Comparison of ENCODE assay signal across 8 cellular contexts in genomic region chr4:128287159-128287870, GRCh38. TPM values are rescaled to one million over a fixed set of nuclear protein-coding genes. Genes with fewer than 3 reads are reported as not detected.
DNase-seq lines count a peak whose midpoint lies in the region; ATAC-seq, FAIRE-seq and TF ChIP-seq lines count a peak whose summit lies in the region.

Gene PGRMC2, minus strand, starts transcription at chr4:128287813. Its CDS starts 23 bp downstream, at chr4:128287790.

- H3K9me3 ChIP-seq in pancreas, result no peaks in the 10 kb centered on the region

- H3K27me3 ChIP-seq in KMS-11 (ENCODE audit: insufficient read depth, low read depth), result no peaks in the 10 kb centered on the region
- H3K27me3 ChIP-seq in pancreas, result no peaks in the 10 kb centered on the region

- no peaks in the 10 kb centered on the region for H3K27me3 Mint-ChIP-seq in activated T-cell treated with anti-CD3 and anti-CD28 coated beads, Interleukin-2, amount 50 U/mL, for 4 hours (ENCODE audit: low read depth)

- H3K4me2 ChIP-seq in KMS-11, result peak within 1 kb of the TSS; percentile 78

- peaks cover 34% of the 10 kb centered on the region for H3K79me2 ChIP-seq in KMS-11 (ENCODE audit: insufficient read depth, low read depth)

- ATAC-seq in GM21390 (IDR thresholded peaks at IDR 0.05; ENCODE audit: unreplicated experiment) (peak; percentile 4), Right ventricle myocardium inferior (no peak), pancreas (peak; percentile 0 to 10 (median 6))
- no peak for ATAC-seq in activated T-cell treated with anti-CD3 and anti-CD28 coated beads, Interleukin-2, amount 50 U/mL, for 4 hours

- H2AFZ ChIP-seq in KMS-11 (ENCODE audit: low read depth), result peak within 1 kb of the TSS; percentile 92

- H3K4me1 ChIP-seq in KMS-11 (ENCODE audit: low read depth, poor library complexity, severe bottlenecking), result peaks cover 25% of the 10 kb centered on the region
- H3K4me1 ChIP-seq in pancreas, result peaks cover 6 to 16% (median 14%) of the 10 kb centered on the region in 3 donors

- no peaks in the 10 kb centered on the region for H3K9me3 Mint-ChIP-seq in activated T-cell treated with anti-CD3 and anti-CD28 coated beads, Interleukin-2, amount 50 U/mL, for 4 hours

- TF ChIP-seq CTCF in KMS-11 (conservative IDR thresholded peaks at IDR 0.05; ENCODE audit: low read depth, low read length), result no peak
- no peak for TF ChIP-seq CTCF in pancreas (IDR thresholded peaks at IDR 0.05)

- FAIRE-seq in pancreas (lab: Jason Lieb, UNC), result no peak

- H4K20me1 ChIP-seq in KMS-11 (ENCODE audit: insufficient read depth), result no peaks in the 10 kb centered on the region

- H3K4me3 ChIP-seq in KMS-11 (IDR thresholded peaks at IDR 0.05; ENCODE audit: insufficient read depth, low read depth, low read length), result peak within 1 kb of the TSS; percentile 57
- H3K4me3 ChIP-seq in pancreas, result peak within 1 kb of the TSS; percentile 58 to 78 (median 77)

- H3K27ac ChIP-seq in KMS-11, result peak within 1 kb of the TSS; percentile 86
- peak within 1 kb of the TSS; percentile 81 to 97 (median 92) for H3K27ac ChIP-seq in pancreas

- intact Hi-C loops in Right ventricle myocardium inferior (cut with DNase I) (loop anchor here (1.0 to 10.0 kb wide), 6 partner anchors 71 to 807 kb away; partner anchors contain the start of genes C4orf33 and SCLT1), pancreas (cut with DNase I) (no loop called here)

- H3K4me1 Mint-ChIP-seq in activated T-cell treated with anti-CD3 and anti-CD28 coated beads, Interleukin-2, amount 50 U/mL, for 4 hours (ENCODE audit: low read depth), result peaks cover 35% of the 10 kb centered on the region

- H3K9ac ChIP-seq in KMS-11, result peak within 1 kb of the TSS; percentile 92

- WGBS in pancreas, 2 donors, result 0 to 1% methylated on average over 32 to 65 of the region's 65 CpGs

- DNase-seq in Daoy (ENCODE audit: low read depth), result peak; percentile 37
- peak; percentile 11 for DNase-seq in activated T-cell treated with anti-CD3 and anti-CD28 coated beads, Interleukin-2, amount 50 U/mL, for 4 hours
- no peak for DNase-seq in Right ventricle myocardium inferior (ENCODE audit: missing footprints)
- DNase-seq in pancreas, result peak in 2 of 6 donors; percentile 74 to 80
- no peak for DNase-seq in COLO829 (ENCODE audit: low spot score)
- no peak for DNase-seq in T1000 (lab: John Stamatoyannopoulos, UW)

- peaks cover 6% of the 10 kb centered on the region for H3K36me3 Mint-ChIP-seq in activated T-cell treated with anti-CD3 and anti-CD28 coated beads, Interleukin-2, amount 50 U/mL, for 4 hours (ENCODE audit: insufficient read depth)

- H3K36me3 ChIP-seq in KMS-11 (ENCODE audit: insufficient read depth) (no peaks in the 10 kb centered on the region), pancreas (no peaks in the 10 kb centered on the region)

- peak within 1 kb of the TSS; percentile 98 for H3K4me3 Mint-ChIP-seq in activated T-cell treated with anti-CD3 and anti-CD28 coated beads, Interleukin-2, amount 50 U/mL, for 4 hours

RNA-seq across cellular contexts. Expression of gene PGRMC2, which starts in this region (rescaled TPM):
- total RNA-seq in Daoy (2014; rRNA removed; shearing (Covaris generic)), result 11.4 and 13.1 TPM in 2 replicates
- total RNA-seq in activated T-cell treated with anti-CD3 and anti-CD28 coated beads, Interleukin-2, amount 50 U/mL, for 4 hours, result 10 to 100 TPM; 31.3 to 35.5 (median 32.9) TPM
- total RNA-seq in Right ventricle myocardium inferior (66.1 TPM), pancreas (10 to 100 TPM; 20.6 to 48.4 (median 29.9) TPM)
- polyA plus RNA-seq in pancreas, result 10 to 100 TPM; 14.5 to 35.8 TPM

Comparison
In these comparisons a context has a peak if more than half of its experiments do, and no peak if none do; other contexts are left out.
1. DNase-seq: peak in Daoy (single experiment) and activated T-cell treated with anti-CD3 and anti-CD28 coated beads, Interleukin-2, amount 50 U/mL, for 4 hours (single experiment); none in Right ventricle myocardium inferior (single experiment), COLO829 (single experiment) and T1000 (single experiment).
2. ATAC-seq: peak in GM21390 (single experiment) and pancreas (4 of 4); none in activated T-cell treated with anti-CD3 and anti-CD28 coated beads, Interleukin-2, amount 50 U/mL, for 4 hours (0 of 2) and Right ventricle myocardium inferior (single experiment).